ENCODE assay signal across 8 cellular contexts in the genomic region with DNA sequence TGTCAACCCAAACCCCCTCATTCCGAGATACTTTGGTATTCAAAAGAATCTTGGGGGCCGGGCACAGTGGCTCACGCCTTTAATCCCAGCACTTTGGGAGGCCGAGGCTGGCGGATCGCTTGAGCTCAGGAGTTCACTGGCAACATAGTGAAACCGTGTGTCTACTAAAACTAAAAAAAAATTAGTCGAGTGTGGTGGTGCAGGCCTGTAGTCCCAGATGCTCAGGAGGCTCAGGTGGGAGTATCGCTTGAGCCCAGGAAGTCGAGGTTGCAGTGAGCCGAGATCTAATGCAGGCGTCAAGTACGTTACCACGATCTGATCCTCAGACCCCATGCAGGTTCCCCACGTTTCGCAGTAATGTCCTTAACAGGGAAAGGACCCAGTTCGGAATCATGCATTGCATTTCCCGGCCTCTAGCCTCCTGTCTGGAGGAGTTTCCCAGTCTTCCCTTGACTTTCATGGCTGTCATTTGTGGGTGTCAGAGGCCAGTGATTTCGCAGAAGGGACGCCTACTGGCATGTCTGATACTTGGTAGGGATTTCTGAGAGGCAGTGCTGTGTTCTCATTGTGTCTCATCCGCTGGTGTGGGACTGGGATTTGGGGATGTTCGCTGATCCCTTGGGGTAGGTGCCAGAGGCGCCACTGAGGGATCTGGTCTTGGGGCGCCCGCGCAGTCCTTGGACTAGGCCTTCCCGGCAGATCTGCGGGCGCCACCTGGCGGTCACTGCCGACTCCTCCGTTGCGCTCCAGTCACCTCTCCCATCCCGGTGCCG. TPM values are rescaled to one million over a fixed set of nuclear protein-coding genes. Genes with fewer than 3 reads are reported as not detected.
DNase-seq lines count a peak whose midpoint lies in the region; ATAC-seq and TF ChIP-seq lines count a peak whose summit lies in the region.

No MANE protein-coding gene starts in this region.

- no peak for TF ChIP-seq POLR2A in esophagus muscularis mucosa (IDR thresholded peaks at IDR 0.05; ENCODE audit: low read depth)

- H3K4me3 ChIP-seq in esophagus muscularis mucosa (peak overlapping the region; percentile 48 to 64 (median 53)), muscle layer of duodenum (ENCODE audit: low read depth in 1 of 2, low read length in 2 of 2) (peak overlapping the region; percentile 69 to 74)

- H3K27ac ChIP-seq in esophagus muscularis mucosa (replicated peaks in 1 of 4) (peak overlapping the region; percentile 75 to 84 (median 79)), muscle layer of duodenum (ENCODE audit: low read length) (peak overlapping the region; percentile 63)

- no peak for TF ChIP-seq EP300 in esophagus muscularis mucosa (IDR thresholded peaks at IDR 0.05)

- intact Hi-C loops in esophagus muscularis mucosa (cut with DNase I) = loop anchor here (2.0 to 10.0 kb wide), 4 partner anchors 41 to 203 kb away; a partner anchor contains a TSS

- H3K27me3 ChIP-seq in esophagus muscularis mucosa (no peaks in the 10 kb centered on the region), muscle layer of duodenum (ENCODE audit: low read depth, low read length) (no peaks in the 10 kb centered on the region)

- peak; percentile 15 for DNase-seq in DMS153 (lab: John Stamatoyannopoulos, UW)
- DNase-seq in HuH-7 (ENCODE audit: low spot score) = peak; percentile 80
- peak; percentile 97 for DNase-seq in OCI-M1 (lab: John Stamatoyannopoulos, UW)
- peak; percentile 91 for DNase-seq in activated T-cell treated with anti-CD3 and anti-CD28 coated beads, Interleukin-2, amount 50 U/mL, for 1 hour
- peak; percentile 97 for DNase-seq in esophagus muscularis mucosa (ENCODE audit: extremely low spot score)
- DNase-seq in stimulated activated CD8-positive, alpha-beta memory T cell treated with anti-CD3 and anti-CD28 coated beads, Interleukin-7, amount 100 ng/mL, for 1 hour (ENCODE audit: low read depth in 2 of 2) = peak; percentile 72 to 88

- peaks cover 18 to 30% (median 25%) of the 10 kb centered on the region in 4 donors for H3K36me3 ChIP-seq in esophagus muscularis mucosa
- H3K36me3 ChIP-seq in muscle layer of duodenum (ENCODE audit: control insufficient read depth in 1 of 2, insufficient read depth in 2 of 2, low read length in 2 of 2) = peaks cover 17 to 20% of the 10 kb centered on the region in 2 donors

- TF ChIP-seq CTCF in esophagus muscularis mucosa (IDR thresholded peaks at IDR 0.05) = peak; percentile 85 to 99 (median 97)

- 24% methylated on average over 19 of the region's 35 CpGs for WGBS in esophagus muscularis mucosa

- H3K4me1 ChIP-seq in esophagus muscularis mucosa = peaks cover 34 to 63% (median 55%) of the 10 kb centered on the region in 4 donors
- H3K4me1 ChIP-seq in muscle layer of duodenum (ENCODE audit: control insufficient read depth in 1 of 2, insufficient read depth in 2 of 2, low read length in 2 of 2) = peaks cover 3 to 21% of the 10 kb centered on the region in 2 donors

- H3K9me3 ChIP-seq in esophagus muscularis mucosa (no peaks in the 10 kb centered on the region), muscle layer of duodenum (ENCODE audit: control insufficient read depth in 1 of 2, low read length in 2 of 2) (no peaks in the 10 kb centered on the region)

- peak; percentile 77 for ATAC-seq in GM21576 (IDR thresholded peaks at IDR 0.05; ENCODE audit: unreplicated experiment)

RNA-seq across cellular contexts. Expression of a gene that starts 39.3 kb away (rescaled TPM):
- total RNA-seq in esophagus muscularis mucosa = 10 to 100 TPM; 69.1 to 77.4 (median 72.1) TPM

RNA-seq across cellular contexts. Expression of a gene that starts 57.4 kb away (rescaled TPM):
- total RNA-seq in esophagus muscularis mucosa = 1 to 10 TPM in 3 of 4 donors, under 1 TPM in 1; 0.83 to 2.8 (median 2.2) TPM

Comparison
In these comparisons a context has a peak if more than half of its experiments do, and no peak if none do; other contexts are left out.
1. Peak in every context shown above with its lines: DNase-seq, ATAC-seq, H3K4me3 ChIP-seq and H3K27ac ChIP-seq.
2. DNase-seq: peak in every context shown above with its lines; median percentile 97 in OCI-M1; 97 in esophagus muscularis mucosa; 91 in activated T-cell treated with anti-CD3 and anti-CD28 coated beads, Interleukin-2, amount 50 U/mL, for 1 hour; 80 in HuH-7; 80 in stimulated activated CD8-positive, alpha-beta memory T cell treated with anti-CD3 and anti-CD28 coated beads, Interleukin-7, amount 100 ng/mL, for 1 hour; 15 in DMS153.